Comparison of ENCODE assay signal across 21 cellular contexts in the genomic region with DNA sequence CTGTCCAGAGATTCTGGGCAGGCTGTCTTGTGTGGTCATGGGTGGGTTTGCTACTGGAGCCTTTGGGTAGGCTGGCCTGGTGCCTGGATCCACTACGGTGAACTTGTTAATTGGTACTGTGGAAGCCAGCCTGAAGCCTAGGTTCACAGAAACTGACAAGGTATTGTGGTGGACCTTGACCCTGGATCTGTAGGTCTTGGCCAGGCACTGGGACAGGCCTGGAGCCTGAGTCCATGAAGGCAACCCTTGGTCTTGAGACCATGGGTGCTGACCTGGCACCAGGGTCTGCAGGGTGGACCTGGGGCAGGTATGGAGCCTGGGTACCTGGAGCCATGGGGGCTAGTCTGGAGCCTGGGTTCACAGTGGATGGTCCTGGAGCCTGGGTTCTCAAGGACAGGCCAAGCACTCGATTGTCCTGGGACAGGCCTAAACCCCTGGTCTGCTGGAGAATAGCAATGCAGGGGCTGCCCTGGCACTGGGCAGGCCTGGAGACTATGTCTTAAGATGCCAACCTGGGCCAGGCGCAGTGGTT.
"Had no signal": no experiment of that assay in that cellular context is flagged by ENCODE, and none has a peak within 500 bp of the region (broad histone marks: within the 10 kb centered on the region; RNA-seq: fewer than 3 reads in every experiment).

No MANE protein-coding gene starts in this region.

- H3K4me1 ChIP-seq: gastroesophageal sphincter, heart right ventricle, prostate gland, right atrium auricular region, vagina had no signal

- ATAC-seq: foreskin keratinocyte; gastroesophageal sphincter; heart right ventricle; naive thymus-derived CD8-positive, alpha-beta T cell; stimulated activated naive CD8-positive, alpha-beta T cell treated with anti-CD3 and anti-CD28 coated beads, Interleukin-15, amount 100 ng/mL, for 72 hours had no signal

- H3K4me1 Mint-ChIP-seq: naive thymus-derived CD8-positive, alpha-beta T cell; neural crest cell; stimulated activated naive CD8-positive, alpha-beta T cell treated with anti-CD3 and anti-CD28 coated beads, Interleukin-15, amount 100 ng/mL, for 72 hours had no signal

- H3K27ac Mint-ChIP-seq: naive thymus-derived CD8-positive, alpha-beta T cell; stimulated activated naive CD8-positive, alpha-beta T cell treated with anti-CD3 and anti-CD28 coated beads, Interleukin-15, amount 100 ng/mL, for 72 hours had no signal

- H3K4me3 ChIP-seq: coronary artery, esophagus muscularis mucosa, gastroesophageal sphincter, heart right ventricle, prostate gland, right atrium auricular region, skin epidermis, thyroid gland, vagina had no signal

- H3K4me3 Mint-ChIP-seq: naive thymus-derived CD8-positive, alpha-beta T cell; neural crest cell; stimulated activated naive CD8-positive, alpha-beta T cell treated with anti-CD3 and anti-CD28 coated beads, Interleukin-15, amount 100 ng/mL, for 72 hours had no signal

- H3K27me3 ChIP-seq: esophagus muscularis mucosa, foreskin keratinocyte, gastroesophageal sphincter, right atrium auricular region, thyroid gland, vagina had no signal

- H3K36me3 ChIP-seq: esophagus muscularis mucosa, gastroesophageal sphincter, heart right ventricle, prostate gland, right atrium auricular region, thyroid gland, vagina had no signal

- H3K27ac ChIP-seq: esophagus muscularis mucosa, foreskin keratinocyte, gastroesophageal sphincter, heart right ventricle, prostate gland, right atrium auricular region, skin epidermis, thyroid gland, vagina had no signal

- H3K9me3 ChIP-seq: esophagus muscularis mucosa, gastroesophageal sphincter, prostate gland, right atrium auricular region, thyroid gland, vagina had no signal

- DNase-seq: dermis blood vessel endothelial cell; effector memory CD4-positive, alpha-beta T cell; foreskin keratinocyte; heart right ventricle; hippocampal formation; kidney glomerular epithelial cell; mammary epithelial cell; naive thymus-derived CD8-positive, alpha-beta T cell; stimulated activated CD4-positive, alpha-beta T cell treated with anti-CD3 and anti-CD28 coated beads, Interleukin-15, amount 100 ng/mL, for 24 hours; stimulated activated CD4-positive, alpha-beta T cell treated with anti-CD3 and anti-CD28 coated beads, Interleukin-2, amount 100 ng/mL, for 48 hours; stimulated activated naive CD4-positive, alpha-beta T cell; stimulated activated naive CD8-positive, alpha-beta T cell treated with anti-CD3 and anti-CD28 coated beads, Interleukin-15, amount 100 ng/mL, for 72 hours; thyroid gland had no signal
